In the genomic region with DNA sequence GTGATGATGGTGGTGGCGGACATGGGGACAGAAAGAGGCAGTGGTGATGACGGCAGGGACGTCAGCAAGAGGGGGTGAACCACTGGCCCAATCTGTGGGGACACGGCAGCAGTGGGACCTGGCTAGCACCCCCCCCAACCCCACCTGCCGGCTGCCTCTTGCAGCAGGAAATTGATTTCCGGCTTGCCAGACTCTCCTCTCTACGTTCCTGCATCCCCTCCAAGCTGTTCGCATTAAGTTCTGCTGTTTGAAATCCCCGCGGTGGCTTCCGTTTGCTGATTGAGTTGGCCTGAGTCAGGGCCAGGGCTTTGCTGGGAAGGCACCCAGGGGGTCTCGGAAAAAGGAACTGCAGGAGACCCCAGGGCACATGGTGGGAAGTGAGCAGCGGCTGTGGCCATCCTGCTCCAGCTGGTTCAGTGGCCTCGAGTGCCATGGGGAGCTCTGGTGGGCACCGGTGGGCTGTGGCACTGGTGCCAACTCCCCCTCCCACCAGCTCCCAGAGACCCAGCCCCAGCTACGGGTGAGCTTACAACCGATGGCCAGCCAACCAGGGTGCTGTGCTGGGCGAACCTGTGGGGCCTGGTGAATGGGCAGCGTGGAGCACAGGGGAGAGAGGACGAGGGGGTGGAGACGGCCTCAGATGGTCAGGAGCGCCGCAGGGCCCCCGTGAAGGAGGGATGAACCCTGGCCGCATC, we compare ENCODE assay signal across 2 cellular contexts.
TF ChIP-seq lines count a peak whose summit lies in the region.

No MANE protein-coding gene starts in this region.

TF ChIP-seq in Ishikawa, 13 proteins besides CTCF, POLR2A, EP300 and RAD21 (continued from another document):
- TF ChIP-seq ZBTB7A (IDR thresholded peaks at IDR 0.05; ENCODE audit: low read depth) (peak; percentile 13; the same call in 1 of the 2 replicates), USF1 (IDR thresholded peaks at IDR 0.05) (no peak), YY1 (IDR thresholded peaks at IDR 0.05; ENCODE audit: low read depth) (no peak)

TF ChIP-seq in endothelial cell of umbilical vein, 7 proteins besides CTCF, POLR2A, EP300 and RAD21 (continued from another document):
- TF ChIP-seq FOS (IDR thresholded peaks at IDR 0.05; ENCODE audit: borderline replicate concordance, insufficient read depth, low read length) (no peak), MYC (IDR thresholded peaks at IDR 0.05; ENCODE audit: low read depth, low read length) (no peak), MAX (IDR thresholded peaks at IDR 0.05; ENCODE audit: insufficient read depth, insufficient read length) (no peak), EZH2 (IDR thresholded peaks at IDR 0.05; ENCODE audit: borderline replicate concordance, low read depth, low read length, severe bottlenecking) (no peak)
